Comparison of ENCODE assay signal across 6 cellular contexts in genomic region chr3:170269673-170270254, GRCh38. TPM values are rescaled to one million over a fixed set of nuclear protein-coding genes. Genes with fewer than 3 reads are reported as not detected.
DNase-seq lines count a peak whose midpoint lies in the region; ATAC-seq and TF ChIP-seq lines count a peak whose summit lies in the region.
"Not testable (repeated sequence)": the region's sequence is repeated elsewhere in the genome, so short reads cannot be mapped to it uniquely, and the experiment has no call there.

No MANE protein-coding gene starts in this region.

- peak overlapping the region in 1 of 3 donors; percentile 31 for H3K27ac ChIP-seq in right lobe of liver
- peak overlapping the region; percentile 69 to 81 (median 74) for H3K27ac ChIP-seq in transverse colon

- not testable (repeated sequence) for TF ChIP-seq EP300 in transverse colon (IDR thresholded peaks at IDR 0.05; ENCODE audit: low read depth)

- not testable (repeated sequence) for H3K9me3 ChIP-seq in right lobe of liver, transverse colon

- H3K4me1 ChIP-seq in right lobe of liver (peaks cover 0 to 19% (median 3%) of the 10 kb centered on the region in 4 donors), transverse colon (peaks cover 0 to 18% (median 6%) of the 10 kb centered on the region in 4 donors)

- H3K4me3 Mint-ChIP-seq in dendritic cell treated with granulocyte-macrophage colony-stimulating factor and Interleukin-4, amounts not matched to agents 40 ng/mL and 50 ng/mL, for 4 days = peak overlapping the region; percentile 20
- H3K4me3 Mint-ChIP-seq in nephron progenitor cell = not testable (repeated sequence)

- not testable (repeated sequence) for H3K36me3 ChIP-seq in right lobe of liver
- peaks cover 0 to 24% (median 5%) of the 10 kb centered on the region in 4 donors for H3K36me3 ChIP-seq in transverse colon

- intact Hi-C loops in dendritic cell treated with granulocyte-macrophage colony-stimulating factor and Interleukin-4, amounts not matched to agents 40 ng/mL and 50 ng/mL, for 4 days (cut with micrococcal nuclease); left colon (cut with DNase I, micrococcal nuclease); right lobe of liver (cut with DNase I); transverse colon (cut with DNase I; ENCODE audit: low total_unique reads): not testable (repeated sequence)

- H3K4me1 Mint-ChIP-seq in dendritic cell treated with granulocyte-macrophage colony-stimulating factor and Interleukin-4, amounts not matched to agents 40 ng/mL and 50 ng/mL, for 4 days (ENCODE audit: low read depth); nephron progenitor cell: not testable (repeated sequence)

- not testable (repeated sequence) for TF ChIP-seq CTCF in right lobe of liver (IDR thresholded peaks at IDR 0.05); nephron progenitor cell (IDR thresholded peaks at IDR 0.05); transverse colon (IDR thresholded peaks at IDR 0.05)

- H3K27me3 Mint-ChIP-seq in dendritic cell treated with granulocyte-macrophage colony-stimulating factor and Interleukin-4, amounts not matched to agents 40 ng/mL and 50 ng/mL, for 4 days; nephron progenitor cell (ENCODE audit: low read depth, poor library complexity): not testable (repeated sequence)

- H3K36me3 Mint-ChIP-seq in dendritic cell treated with granulocyte-macrophage colony-stimulating factor and Interleukin-4, amounts not matched to agents 40 ng/mL and 50 ng/mL, for 4 days (ENCODE audit: low read depth) = peaks cover 55% of the 10 kb centered on the region
- H3K36me3 Mint-ChIP-seq in nephron progenitor cell (ENCODE audit: low read depth) = peaks cover 73% of the 10 kb centered on the region

- not testable (repeated sequence) for H3K9me3 Mint-ChIP-seq in dendritic cell treated with granulocyte-macrophage colony-stimulating factor and Interleukin-4, amounts not matched to agents 40 ng/mL and 50 ng/mL, for 4 days; nephron progenitor cell

- peak; percentile 72 for ATAC-seq in left colon
- peak; percentile 34 to 66 (median 48) for ATAC-seq in right lobe of liver

- peak overlapping the region; percentile 37 for H3K27ac Mint-ChIP-seq in dendritic cell treated with granulocyte-macrophage colony-stimulating factor and Interleukin-4, amounts not matched to agents 40 ng/mL and 50 ng/mL, for 4 days
- H3K27ac Mint-ChIP-seq in nephron progenitor cell = peak overlapping the region; percentile 89

- DNase-seq in HuH-7 (ENCODE audit: low spot score) = peak; percentile 9
- DNase-seq in left colon, right lobe of liver, nephron progenitor cell, transverse colon: not testable (repeated sequence)

- WGBS in right lobe of liver (ENCODE audit: insufficient coverage, low coverage, low lambda C conversion rate, missing lambda C conversion rate) = 58% methylated on average over 6 of the region's 8 CpGs
- 67 to 78% methylated on average over 4 to 8 of the region's 8 CpGs for WGBS in transverse colon (ENCODE audit: low coverage in 1 of 2), 2 donors

- H3K27me3 ChIP-seq in right lobe of liver, transverse colon: not testable (repeated sequence)

- in situ Hi-C loops in transverse colon (cut with MboI; ENCODE audit: low pct_ligation_motif_present in 1 of 4, low pct_unique_long_range_greater_than_20kb in 1 of 4, low sequenced_read_pairs in 3 of 4) = not testable (repeated sequence)

- H3K4me3 ChIP-seq in right lobe of liver = peak overlapping the region in 2 of 3 donors; percentile 29 to 31
- peak overlapping the region in 3 of 4 donors; percentile 10 to 34 (median 13) for H3K4me3 ChIP-seq in transverse colon

- not testable (repeated sequence) for TF ChIP-seq POLR2A in right lobe of liver (IDR thresholded peaks at IDR 0.05); transverse colon (IDR thresholded peaks at IDR 0.05)

RNA-seq across cellular contexts. Expression of gene PRKCI, which starts 47.5 kb away (rescaled TPM):
- 10 to 100 TPM; 48.7 to 49.4 TPM for total RNA-seq in left colon
- total RNA-seq in right lobe of liver = 10 to 100 TPM in 2 of 6 experiments, 1 to 10 TPM in 4; 8.2 to 15.7 (median 8.9) TPM
- 10 to 100 TPM; 21.1 to 52.1 (median 36.0) TPM for total RNA-seq in transverse colon
